Comparison of ENCODE assay signal across 12 cellular contexts in the genomic region with DNA sequence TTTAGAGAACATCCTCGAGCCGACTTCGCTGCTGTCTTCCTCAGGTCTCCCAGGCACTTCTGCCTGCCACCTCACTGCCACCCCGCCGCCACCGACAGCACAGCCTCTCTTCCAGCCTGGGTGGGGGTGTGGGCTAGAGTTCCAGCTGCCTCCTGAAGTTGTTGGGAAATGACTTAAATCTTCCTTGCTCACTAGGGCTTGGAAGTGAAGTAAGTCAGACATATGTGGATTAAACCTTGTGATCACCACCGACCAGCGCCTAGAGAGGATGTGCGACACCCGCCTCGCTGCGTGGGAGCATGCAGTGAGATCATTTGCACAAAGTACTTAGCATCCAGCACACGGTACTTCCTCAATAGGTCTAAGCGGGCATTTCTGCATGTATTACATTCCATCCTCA.
"Had no signal": no experiment of that assay in that cellular context is flagged by ENCODE, and none has a peak within 500 bp of the region (broad histone marks: within the 10 kb centered on the region; RNA-seq: fewer than 3 reads in every experiment).

No MANE protein-coding gene starts in this region.

- H3K27me3 ChIP-seq: stomach, thyroid gland had no signal

- H3K9ac ChIP-seq: parathyroid adenoma had no signal

- H3K4me1 ChIP-seq: parathyroid adenoma, thyroid gland had no signal

- H3K27ac ChIP-seq: epithelial cell of prostate, parathyroid adenoma, thyroid gland had no signal

- H3K9me3 ChIP-seq: stomach, thyroid gland had no signal

- H3K36me3 ChIP-seq: stomach, thyroid gland had no signal

- H3K4me3 ChIP-seq: stomach, thyroid gland had no signal

- H3K79me2 ChIP-seq: parathyroid adenoma had no signal

- H2AFZ ChIP-seq: parathyroid adenoma had no signal

- DNase-seq: activated CD4-positive, alpha-beta T cell treated with anti-CD3 and anti-CD28 coated beads for 4 hours; activated naive CD4-positive, alpha-beta T cell treated with anti-CD3 and anti-CD28 coated beads for 36 hours; effector memory CD8-positive, alpha-beta T cell; head of caudate nucleus; retina; stimulated activated CD4-positive, alpha-beta T cell treated with anti-CD3 and anti-CD28 coated beads, Interleukin-15, amount 100 ng/mL, for 24 hours; stimulated activated CD4-positive, alpha-beta T cell treated with anti-CD3 and anti-CD28 coated beads, Interleukin-4, amount 100 ng/mL, for 4 hours; stomach; T1000; thyroid gland had no signal
